1 cellular context compared by ENCODE assay signal in genomic region chr11:28964811-28965210, GRCh38.
TF ChIP-seq lines count a peak whose summit lies in the region.

No MANE protein-coding gene starts in this region.

TF ChIP-seq in GM23338, 12 proteins besides CTCF, POLR2A, EP300 and RAD21 (continued from another document):
- TF ChIP-seq ZNF462 (CRISPR knock-in tag; IDR thresholded peaks at IDR 0.05) (no peak), ZNF114 (CRISPR knock-in tag; IDR thresholded peaks at IDR 0.05) (no peak), REST (IDR thresholded peaks at IDR 0.05; ENCODE audit: unreplicated experiment) (no peak), ETS1 (IDR thresholded peaks at IDR 0.05) (no peak), EZH2phosphoT487 (IDR thresholded peaks at IDR 0.05; ENCODE audit: unreplicated experiment) (no peak), STAT1 (IDR thresholded peaks at IDR 0.05; ENCODE audit: unreplicated experiment) (no peak), JUNB (IDR thresholded peaks at IDR 0.05; ENCODE audit: unreplicated experiment) (no peak), EZH2 (IDR thresholded peaks at IDR 0.05; ENCODE audit: low read depth, unreplicated experiment) (no peak)
